ENCODE assay signal across 14 cellular contexts in the genomic region with DNA sequence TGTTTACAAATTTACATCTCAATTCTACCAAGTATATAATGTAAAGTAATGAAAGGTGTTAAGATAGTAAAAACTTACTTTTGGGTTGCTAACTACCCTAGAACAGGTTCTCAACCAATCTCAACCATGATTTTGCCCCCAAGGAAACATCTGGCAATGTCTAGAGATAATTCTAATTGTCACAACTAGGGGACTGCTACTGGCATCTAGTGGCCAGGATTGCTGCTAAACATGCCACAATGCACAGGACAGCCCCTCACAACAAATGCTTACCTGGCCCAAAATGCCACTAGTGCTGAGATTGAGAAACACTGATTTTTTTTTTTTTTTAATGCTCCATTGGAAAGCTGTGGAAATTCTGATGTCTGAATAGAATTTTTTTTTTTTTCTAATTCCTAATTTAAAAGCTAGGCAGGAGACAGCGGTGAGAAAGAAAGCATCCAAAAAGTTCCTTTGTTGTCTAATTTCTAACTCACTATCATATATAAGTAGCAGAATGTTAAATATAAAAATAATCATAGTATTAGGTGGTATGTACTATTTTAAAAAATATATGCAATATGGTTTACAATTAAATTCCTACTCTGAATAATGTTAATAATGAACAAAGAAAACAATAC.
DNase-seq lines count a peak whose midpoint lies in the region; ATAC-seq and TF ChIP-seq lines count a peak whose summit lies in the region.
"Had no signal": no experiment of that assay in that cellular context is flagged by ENCODE, and none has a peak within 500 bp of the region (broad histone marks: within the 10 kb centered on the region; RNA-seq: fewer than 3 reads in every experiment).

No MANE protein-coding gene starts in this region.

- TF ChIP-seq POLR2A in body of pancreas (IDR thresholded peaks at IDR 0.05) = no peak

- DNase-seq in NCI-H146 (lab: John Stamatoyannopoulos, UW) = peak; percentile 6
- no peak for DNase-seq in NCI-H146 treated with DMSO at 0.1 percent for 48 hours (lab: John Stamatoyannopoulos, UW; ENCODE audit: unreplicated experiment)
- DNase-seq in body of pancreas = no peak
- DNase-seq in osteoblast (ENCODE audit: insufficient read length, low spot score, missing footprints) = no peak
- DNase-seq in GOT3 (lab: John Stamatoyannopoulos, UW) = no peak
- no peak for DNase-seq in UCSD-AML1 (lab: John Stamatoyannopoulos, UW; ENCODE audit: unreplicated experiment)
- DNase-seq: activated CD8-positive, alpha-beta memory T cell treated with anti-CD3 and anti-CD28 coated beads for 24 hours; islet precursor cell; NCI-H2171 treated with DMSO at 0.1 percent for 48 hours had no signal

- no peaks in the 10 kb centered on the region for H3K27me3 ChIP-seq in body of pancreas
- no peaks in the 10 kb centered on the region for H3K27me3 ChIP-seq in osteoblast (ENCODE audit: insufficient read depth, low read length)
- H3K27me3 ChIP-seq: neutrophil had no signal

- intact Hi-C loops in body of pancreas (cut with DNase I) = no loop called here

- no peaks in the 10 kb centered on the region for H3K9me3 ChIP-seq in body of pancreas
- H3K9me3 ChIP-seq in osteoblast (ENCODE audit: low read depth, low read length) = no peaks in the 10 kb centered on the region
- H3K9me3 ChIP-seq: neutrophil had no signal

- peaks cover 12% of the 10 kb centered on the region for H3K4me1 ChIP-seq in body of pancreas
- H3K4me1 ChIP-seq in osteoblast (ENCODE audit: insufficient read depth, low read length) = peaks cover 13% of the 10 kb centered on the region

- H3K79me2 ChIP-seq in osteoblast (ENCODE audit: insufficient read depth, low read length) = no peaks in the 10 kb centered on the region

- ATAC-seq in body of pancreas = no peak
- ATAC-seq in GM18511 (IDR thresholded peaks at IDR 0.05; ENCODE audit: unreplicated experiment) = no peak

- 94 to 100% methylated on average over 1 of the region's 1 CpG for WGBS in body of pancreas, 2 donors

- H3K4me2 ChIP-seq in osteoblast (ENCODE audit: insufficient read depth, low read length) = no peak overlapping the region

- no peaks in the 10 kb centered on the region for H4K20me1 ChIP-seq in osteoblast (ENCODE audit: insufficient read depth, low read length)

- H3K4me3 ChIP-seq in body of pancreas (no peak overlapping the region), osteoblast (ENCODE audit: insufficient read depth, low read length) (no peak overlapping the region)
- H3K4me3 ChIP-seq: SK-N-MC had no signal

- peaks cover 0 to 5% of the 10 kb centered on the region in 2 donors for H3K36me3 ChIP-seq in body of pancreas (replicated peaks in 1 of 2; ENCODE audit: insufficient read depth in 1 of 2, low read depth in 2 of 2)
- H3K36me3 ChIP-seq in osteoblast (ENCODE audit: insufficient read depth, low read length) = peaks cover 21% of the 10 kb centered on the region
- H3K36me3 ChIP-seq: neutrophil had no signal

- peak; percentile 57 for TF ChIP-seq CTCF in LNCAP (IDR thresholded peaks at IDR 0.05)
- peak in 4 of 7 experiments; percentile 16 to 33 (median 25) for TF ChIP-seq CTCF in body of pancreas (IDR thresholded peaks at IDR 0.05)
- TF ChIP-seq CTCF in osteoblast (IDR thresholded peaks at IDR 0.05; ENCODE audit: extremely low read depth, low read depth, low read length) = peak; percentile 27

- H3K27ac ChIP-seq in body of pancreas (no peak overlapping the region), osteoblast (ENCODE audit: low read depth, low read length) (no peak overlapping the region)
- H3K27ac ChIP-seq: epithelial cell of prostate, neutrophil, SK-N-MC had no signal

- H2AFZ ChIP-seq in osteoblast (ENCODE audit: low read length) = no peak overlapping the region
